18 cellular contexts compared by ENCODE assay signal in genomic region chr5:179829732-179830435, GRCh38. TPM values are rescaled to one million over a fixed set of nuclear protein-coding genes. Genes with fewer than 3 reads are reported as not detected.
DNase-seq lines count a peak whose midpoint lies in the region; ATAC-seq and TF ChIP-seq lines count a peak whose summit lies in the region.
"Had no signal": no experiment of that assay in that cellular context is flagged by ENCODE, and none has a peak within 500 bp of the region (broad histone marks: within the 10 kb centered on the region; RNA-seq: fewer than 3 reads in every experiment).

No MANE protein-coding gene starts in this region.

- intact Hi-C loops in natural killer cell (cut with micrococcal nuclease), result no loop called here

- no peak for ATAC-seq in natural killer cell
- no peak for ATAC-seq in natural killer cell treated with Interleukin-12 subunit alpha and Interleukin-12 subunit beta and Interleukin-15 and Interleukin-18, amount 100 ng/mL, for 72 hours
- no peak for ATAC-seq in GM21619 (IDR thresholded peaks at IDR 0.05; ENCODE audit: unreplicated experiment)
- ATAC-seq: left colon had no signal

- H3K27me3 Mint-ChIP-seq in natural killer cell (ENCODE audit: low read depth in 2 of 2) (no peaks in the 10 kb centered on the region), type B pancreatic cell (no peaks in the 10 kb centered on the region)
- H3K27me3 Mint-ChIP-seq in natural killer cell treated with Interleukin-12 subunit alpha and Interleukin-12 subunit beta and Interleukin-15 and Interleukin-18, amount 100 ng/mL, for 72 hours, result no peaks in the 10 kb centered on the region
- H3K27me3 Mint-ChIP-seq: B cell had no signal

- H3K27ac Mint-ChIP-seq in natural killer cell, result peak overlapping the region; percentile 19 to 77
- H3K27ac Mint-ChIP-seq in natural killer cell treated with Interleukin-12 subunit alpha and Interleukin-12 subunit beta and Interleukin-15 and Interleukin-18, amount 100 ng/mL, for 72 hours, result peak overlapping the region in 1 of 2 donors; percentile 63
- peak overlapping the region; percentile 55 for H3K27ac Mint-ChIP-seq in type B pancreatic cell
- H3K27ac Mint-ChIP-seq: B cell, endodermal cell had no signal

- CTCF ChIA-PET in RWPE1 (lab: Yijun Ruan, JAX), result interaction anchor here (0.6 kb wide), 1 partner anchor 99 kb away, joined by 5 read pairs; no protein-coding TSS in a partner anchor

- peak overlapping the region; percentile 33; the same call in 1 of the 2 replicates for H3K27ac ChIP-seq in RWPE1
- H3K27ac ChIP-seq: ovary had no signal

- peak overlapping the region; percentile 13 for H3K4me3 Mint-ChIP-seq in natural killer cell
- H3K4me3 Mint-ChIP-seq in natural killer cell treated with Interleukin-12 subunit alpha and Interleukin-12 subunit beta and Interleukin-15 and Interleukin-18, amount 100 ng/mL, for 72 hours, result no peak overlapping the region
- H3K4me3 Mint-ChIP-seq in type B pancreatic cell, result no peak overlapping the region
- H3K4me3 Mint-ChIP-seq: B cell, endodermal cell had no signal

- DNase-seq in natural killer cell, result no peak
- DNase-seq in natural killer cell treated with Interleukin-12 subunit alpha and Interleukin-12 subunit beta and Interleukin-15 and Interleukin-18, amount 100 ng/mL, for 72 hours (ENCODE audit: low spot score), result no peak
- no peak for DNase-seq in RWPE1 (ENCODE audit: low spot score)
- DNase-seq in left kidney (ENCODE audit: low read depth, low spot score), result peak; percentile 44
- DNase-seq in type B pancreatic cell (ENCODE audit: extremely low spot score, unreplicated experiment), result no peak
- no peak for DNase-seq in stimulated activated CD8-positive, alpha-beta memory T cell treated with anti-CD3 and anti-CD28 coated beads, Interleukin-4, amount 100 ng/mL, for 48 hours
- no peak for DNase-seq in SHP77 (lab: John Stamatoyannopoulos, UW)
- DNase-seq: activated CD4-positive, alpha-beta T cell treated with anti-CD3 and anti-CD28 coated beads, Interleukin-2, amount 50 U/mL, for 1 hour; caudate nucleus; GF-D8; Kasumi-1; left colon; NCI-H774; ovary; SK-N-SH had no signal

- H3K36me3 Mint-ChIP-seq in natural killer cell (peaks cover 24% of the 10 kb centered on the region), type B pancreatic cell (peaks cover 45% of the 10 kb centered on the region)
- H3K36me3 Mint-ChIP-seq in natural killer cell treated with Interleukin-12 subunit alpha and Interleukin-12 subunit beta and Interleukin-15 and Interleukin-18, amount 100 ng/mL, for 72 hours, result peaks cover 27% of the 10 kb centered on the region

- POLR2A ChIA-PET in RWPE1 (lab: Yijun Ruan, JAX; ENCODE audit: low non-redundant PET), result no interaction called here

- TF ChIP-seq CTCF in natural killer cell (IDR thresholded peaks at IDR 0.05) (no peak), RWPE1 (conservative IDR thresholded peaks at IDR 0.05; ENCODE audit: low read depth) (no peak), type B pancreatic cell (conservative IDR thresholded peaks at IDR 0.05) (no peak)

- peaks cover 29 to 34% of the 10 kb centered on the region in 2 donors for H3K4me1 Mint-ChIP-seq in natural killer cell
- H3K4me1 Mint-ChIP-seq in natural killer cell treated with Interleukin-12 subunit alpha and Interleukin-12 subunit beta and Interleukin-15 and Interleukin-18, amount 100 ng/mL, for 72 hours (ENCODE audit: low read depth in 2 of 2), result peaks cover 24 to 39% of the 10 kb centered on the region in 2 donors
- no peaks in the 10 kb centered on the region for H3K4me1 Mint-ChIP-seq in type B pancreatic cell (ENCODE audit: unreplicated experiment)

- H3K9me3 Mint-ChIP-seq in natural killer cell (no peaks in the 10 kb centered on the region), type B pancreatic cell (no peaks in the 10 kb centered on the region)
- no peaks in the 10 kb centered on the region for H3K9me3 Mint-ChIP-seq in natural killer cell treated with Interleukin-12 subunit alpha and Interleukin-12 subunit beta and Interleukin-15 and Interleukin-18, amount 100 ng/mL, for 72 hours

RNA-seq across cellular contexts. Expression of gene SQSTM1, which starts 9.2 kb away (rescaled TPM):
- 100 to 1,000 TPM; 474 to 707 (median 657) TPM for total RNA-seq in natural killer cell
- total RNA-seq in natural killer cell treated with Interleukin-12 subunit alpha and Interleukin-12 subunit beta and Interleukin-15 and Interleukin-18, amount 100 ng/mL, for 72 hours, result 100 to 1,000 TPM; 218 to 332 TPM
- total RNA-seq in type B pancreatic cell (ENCODE audit: low replicate concordance), result 133 and 191 TPM in 2 replicates

RNA-seq across cellular contexts. Expression of gene MGAT4B, which starts 23.2 kb away (rescaled TPM):
- total RNA-seq in natural killer cell (100 to 1,000 TPM; 143 to 159 (median 144) TPM), type B pancreatic cell (ENCODE audit: low replicate concordance) (169 and 211 TPM in 2 replicates)
- total RNA-seq in natural killer cell treated with Interleukin-12 subunit alpha and Interleukin-12 subunit beta and Interleukin-15 and Interleukin-18, amount 100 ng/mL, for 72 hours, result 100 to 1,000 TPM in 1 of 2 donors, 10 to 100 TPM in 1; 73.2 to 105 TPM

RNA-seq across cellular contexts. Expression of gene MRNIP, which starts 28.7 kb away (rescaled TPM):
- total RNA-seq in natural killer cell (10 to 100 TPM; 19.7 to 40.2 (median 25.4) TPM), type B pancreatic cell (ENCODE audit: low replicate concordance) (31.1 and 47.6 TPM in 2 replicates)
- total RNA-seq in natural killer cell treated with Interleukin-12 subunit alpha and Interleukin-12 subunit beta and Interleukin-15 and Interleukin-18, amount 100 ng/mL, for 72 hours, result 10 to 100 TPM; 15.9 to 25.2 TPM

RNA-seq across cellular contexts. Expression of gene LTC4S, which starts 36.1 kb away (rescaled TPM):
- total RNA-seq in natural killer cell (1 to 10 TPM; 3.0 to 5.4 (median 3.5) TPM), type B pancreatic cell (ENCODE audit: low replicate concordance) (4.0 and 6.5 TPM in 2 replicates)
- 1 to 10 TPM; 2.9 to 4.0 TPM for total RNA-seq in natural killer cell treated with Interleukin-12 subunit alpha and Interleukin-12 subunit beta and Interleukin-15 and Interleukin-18, amount 100 ng/mL, for 72 hours
